ENCODE assay signal across 16 cellular contexts in genomic region chr3:4419386-4419785, GRCh38. TPM values are rescaled to one million over a fixed set of nuclear protein-coding genes. Genes with fewer than 3 reads are reported as not detected.
DNase-seq lines count a peak whose midpoint lies in the region; ATAC-seq lines count a peak whose summit lies in the region.
"Had no signal": no experiment of that assay in that cellular context is flagged by ENCODE, and none has a peak within 500 bp of the region (broad histone marks: within the 10 kb centered on the region; RNA-seq: fewer than 3 reads in every experiment).

No MANE protein-coding gene starts in this region.

- intact Hi-C loops in dendritic cell treated with granulocyte-macrophage colony-stimulating factor and Interleukin-4, amounts not matched to agents 40 ng/mL and 50 ng/mL, for 4 days (cut with micrococcal nuclease), result no loop called here
- intact Hi-C loops in activated CD4-positive, alpha-beta T cell treated with anti-CD3 and anti-CD28 coated beads, Interleukin-2, amount 10 ng/mL, durations not matched to agents 24 days and 14 days (cut with micrococcal nuclease), result no loop called here

- no peak for ATAC-seq in CD4-positive, CD25-positive, alpha-beta regulatory T cell (ENCODE audit: low read depth in 2 of 2)
- ATAC-seq: A549 had no signal

- peak overlapping the region in 2 of 3 donors; percentile 2 to 82 for H3K27ac Mint-ChIP-seq in CD4-positive, CD25-positive, alpha-beta regulatory T cell
- peak overlapping the region; percentile 46 for H3K27ac Mint-ChIP-seq in dendritic cell treated with granulocyte-macrophage colony-stimulating factor and Interleukin-4, amounts not matched to agents 40 ng/mL and 50 ng/mL, for 4 days
- H3K27ac Mint-ChIP-seq in activated CD4-positive, alpha-beta T cell treated with anti-CD3 and anti-CD28 coated beads, Interleukin-2, amount 10 ng/mL, durations not matched to agents 24 days and 14 days, result no peak overlapping the region

- peaks cover 27% of the 10 kb centered on the region for H3K36me3 Mint-ChIP-seq in CD4-positive, CD25-positive, alpha-beta regulatory T cell
- peaks cover 65% of the 10 kb centered on the region for H3K36me3 Mint-ChIP-seq in dendritic cell treated with granulocyte-macrophage colony-stimulating factor and Interleukin-4, amounts not matched to agents 40 ng/mL and 50 ng/mL, for 4 days (ENCODE audit: low read depth)
- H3K36me3 Mint-ChIP-seq in activated CD4-positive, alpha-beta T cell treated with anti-CD3 and anti-CD28 coated beads, Interleukin-2, amount 10 ng/mL, durations not matched to agents 24 days and 14 days (ENCODE audit: low read depth), result peaks cover 15% of the 10 kb centered on the region

- H3K4me3 Mint-ChIP-seq in CD4-positive, CD25-positive, alpha-beta regulatory T cell, result no peak overlapping the region
- no peak overlapping the region for H3K4me3 Mint-ChIP-seq in dendritic cell treated with granulocyte-macrophage colony-stimulating factor and Interleukin-4, amounts not matched to agents 40 ng/mL and 50 ng/mL, for 4 days
- no peak overlapping the region for H3K4me3 Mint-ChIP-seq in activated CD4-positive, alpha-beta T cell treated with anti-CD3 and anti-CD28 coated beads, Interleukin-2, amount 10 ng/mL, durations not matched to agents 24 days and 14 days
- H3K4me3 Mint-ChIP-seq: CD8-positive, alpha-beta memory T cell had no signal

- H3K36me3 ChIP-seq in CD4-positive, CD25-positive, alpha-beta regulatory T cell (ENCODE audit: control insufficient read depth, insufficient read depth, low read length), result peaks cover 28% of the 10 kb centered on the region
- H3K36me3 ChIP-seq: BE2C, HAP-1 had no signal

- no peaks in the 10 kb centered on the region for H3K27me3 Mint-ChIP-seq in CD4-positive, CD25-positive, alpha-beta regulatory T cell
- no peaks in the 10 kb centered on the region for H3K27me3 Mint-ChIP-seq in dendritic cell treated with granulocyte-macrophage colony-stimulating factor and Interleukin-4, amounts not matched to agents 40 ng/mL and 50 ng/mL, for 4 days
- no peaks in the 10 kb centered on the region for H3K27me3 Mint-ChIP-seq in activated CD4-positive, alpha-beta T cell treated with anti-CD3 and anti-CD28 coated beads, Interleukin-2, amount 10 ng/mL, durations not matched to agents 24 days and 14 days
- H3K27me3 Mint-ChIP-seq: CD8-positive, alpha-beta memory T cell had no signal

- H3K4me1 ChIP-seq in CD4-positive, CD25-positive, alpha-beta regulatory T cell (ENCODE audit: control insufficient read depth, insufficient read depth, low read length, poor library complexity, severe bottlenecking), result no peaks in the 10 kb centered on the region
- H3K4me1 ChIP-seq: Caco-2, HAP-1 had no signal

- no peaks in the 10 kb centered on the region for H3K27me3 ChIP-seq in CD4-positive, CD25-positive, alpha-beta regulatory T cell (ENCODE audit: control insufficient read depth, insufficient read depth, low read length)
- H3K27me3 ChIP-seq: BE2C had no signal

- H3K4me1 Mint-ChIP-seq in CD4-positive, CD25-positive, alpha-beta regulatory T cell, result peaks cover 0 to 6% (median 3%) of the 10 kb centered on the region in 4 donors
- H3K4me1 Mint-ChIP-seq in dendritic cell treated with granulocyte-macrophage colony-stimulating factor and Interleukin-4, amounts not matched to agents 40 ng/mL and 50 ng/mL, for 4 days (ENCODE audit: low read depth), result peaks cover 11% of the 10 kb centered on the region
- H3K4me1 Mint-ChIP-seq in activated CD4-positive, alpha-beta T cell treated with anti-CD3 and anti-CD28 coated beads, Interleukin-2, amount 10 ng/mL, durations not matched to agents 24 days and 14 days, result peaks cover 16% of the 10 kb centered on the region
- H3K4me1 Mint-ChIP-seq: CD8-positive, alpha-beta memory T cell had no signal

- H3K27ac ChIP-seq in CD4-positive, CD25-positive, alpha-beta regulatory T cell (ENCODE audit: insufficient read depth, low read length, poor library complexity, severe bottlenecking), result no peak overlapping the region
- H3K27ac ChIP-seq: A549, C4-2B had no signal

- no peaks in the 10 kb centered on the region for H3K9me3 Mint-ChIP-seq in CD4-positive, CD25-positive, alpha-beta regulatory T cell
- H3K9me3 Mint-ChIP-seq in dendritic cell treated with granulocyte-macrophage colony-stimulating factor and Interleukin-4, amounts not matched to agents 40 ng/mL and 50 ng/mL, for 4 days, result no peaks in the 10 kb centered on the region
- H3K9me3 Mint-ChIP-seq in activated CD4-positive, alpha-beta T cell treated with anti-CD3 and anti-CD28 coated beads, Interleukin-2, amount 10 ng/mL, durations not matched to agents 24 days and 14 days, result no peaks in the 10 kb centered on the region
- H3K9me3 Mint-ChIP-seq: CD8-positive, alpha-beta memory T cell had no signal

- no peaks in the 10 kb centered on the region for H3K9me3 ChIP-seq in CD4-positive, CD25-positive, alpha-beta regulatory T cell (ENCODE audit: control insufficient read depth in 2 of 2, low read length in 2 of 2)
- H3K9me3 ChIP-seq: A549, BE2C, Caco-2, HAP-1 had no signal

- no peak for DNase-seq in CD4-positive, CD25-positive, alpha-beta regulatory T cell
- DNase-seq in RPMI7951 (ENCODE audit: low read depth), result peak; percentile 48
- DNase-seq in renal cortical epithelial cell (ENCODE audit: low read depth), result peak; percentile 51
- DNase-seq in activated CD4-positive, alpha-beta T cell treated with anti-CD3 and anti-CD28 coated beads, Interleukin-2, amount 10 ng/mL, durations not matched to agents 24 days and 14 days, result no peak
- DNase-seq in NCI-H2196 (lab: John Stamatoyannopoulos, UW; ENCODE audit: unreplicated experiment), result no peak
- DNase-seq in superior temporal gyrus (ENCODE audit: extremely low spot score), result no peak
- no peak for DNase-seq in NCI-H2171 treated with DMSO at 0.1 percent for 48 hours (lab: John Stamatoyannopoulos, UW)
- DNase-seq: BE2C; Caco-2; CD8-positive, alpha-beta memory T cell; DND-41; GDM1 had no signal

- no peak overlapping the region for H3K4me3 ChIP-seq in CD4-positive, CD25-positive, alpha-beta regulatory T cell (ENCODE audit: low read depth, low read length)
- H3K4me3 ChIP-seq: A549, HAP-1 had no signal

RNA-seq across cellular contexts. Expression of gene SUMF1, which starts 47.7 kb away (rescaled TPM):
- total RNA-seq in CD4-positive, CD25-positive, alpha-beta regulatory T cell, result 10.5 TPM
- 10 to 100 TPM; 21.2 to 28.0 (median 23.3) TPM for polyA plus RNA-seq in CD4-positive, CD25-positive, alpha-beta regulatory T cell
- total RNA-seq in RPMI7951 (2014; rRNA removed; shearing (Covaris generic)), result 42.5 and 43.5 TPM in 2 replicates
- 94.0 and 121 TPM in 2 replicates for total RNA-seq in renal cortical epithelial cell
- total RNA-seq in activated CD4-positive, alpha-beta T cell treated with anti-CD3 and anti-CD28 coated beads, Interleukin-2, amount 10 ng/mL, durations not matched to agents 24 days and 14 days, result 6.7 and 7.4 TPM in 2 replicates

Comparison
In these comparisons a context has a peak if more than half of its experiments do, and no peak if none do; other contexts are left out.
1. DNase-seq: peak in RPMI7951 (single experiment) and renal cortical epithelial cell (single experiment); none in CD4-positive, CD25-positive, alpha-beta regulatory T cell (0 of 3), activated CD4-positive, alpha-beta T cell treated with anti-CD3 and anti-CD28 coated beads, Interleukin-2, amount 10 ng/mL, durations not matched to agents 24 days and 14 days (single experiment), NCI-H2196 (single experiment), superior temporal gyrus (single experiment) and NCI-H2171 treated with DMSO at 0.1 percent for 48 hours (single experiment).